ENCODE assay signal across 1 cellular context in genomic region chr17:74410001-74410443, GRCh38.
TF ChIP-seq lines count a peak whose summit lies in the region.

No MANE protein-coding gene starts in this region.

TF ChIP-seq in GM12878, 131 proteins besides CTCF, POLR2A, EP300 and RAD21:
- no peak for TF ChIP-seq SREBF1 (IDR thresholded peaks at IDR 0.05; ENCODE audit: low read length)
- TF ChIP-seq ZBTB40 (IDR thresholded peaks at IDR 0.05; ENCODE audit: borderline replicate concordance) = no peak
- TF ChIP-seq ZNF24 (IDR thresholded peaks at IDR 0.05) = no peak
- no peak for TF ChIP-seq USF2 (IDR thresholded peaks at IDR 0.05; ENCODE audit: borderline replicate concordance, low read depth, low read length)
- TF ChIP-seq ESRRA (IDR thresholded peaks at IDR 0.05; ENCODE audit: low read length) = no peak
- no peak for TF ChIP-seq E2F4 (IDR thresholded peaks at IDR 0.05; ENCODE audit: low read depth, low read length)
